8 cellular contexts compared by ENCODE assay signal in the genomic region with DNA sequence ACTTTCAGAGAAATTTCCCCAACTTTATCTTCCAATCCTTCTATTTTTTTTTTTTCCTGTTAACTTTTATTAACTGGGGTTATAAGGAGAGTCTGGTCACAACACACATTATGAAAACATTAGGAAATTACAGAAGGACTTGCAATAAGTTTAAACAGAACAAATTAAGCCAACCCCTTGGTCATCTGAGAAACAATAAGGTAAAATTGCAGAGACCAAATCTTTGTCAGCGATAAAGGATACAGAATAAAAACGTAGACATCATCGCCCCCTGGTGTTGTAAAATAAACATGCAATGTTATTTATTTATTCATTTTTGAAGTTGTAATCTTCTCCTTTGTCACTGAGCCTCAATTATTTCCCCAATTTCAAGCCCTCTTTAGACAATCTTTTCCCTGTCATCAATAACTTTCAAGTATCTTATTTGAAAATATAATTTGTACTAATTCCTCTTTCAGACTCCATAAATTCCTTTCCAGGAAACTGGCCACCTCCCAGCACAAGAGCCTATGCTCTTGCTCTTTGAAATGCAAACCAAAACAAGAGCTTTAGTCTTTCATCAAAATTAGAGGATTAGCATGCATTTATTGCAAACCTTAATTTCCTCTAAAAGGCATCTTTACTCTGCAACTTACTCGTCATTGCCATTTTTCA. TPM values are rescaled to one million over a fixed set of nuclear protein-coding genes. Genes with fewer than 3 reads are reported as not detected.
DNase-seq lines count a peak whose midpoint lies in the region; ATAC-seq and TF ChIP-seq lines count a peak whose summit lies in the region.

No MANE protein-coding gene starts in this region.

- H3K27ac Mint-ChIP-seq in GM23338: peak overlapping the region; percentile 26; the same call in 1 of the 2 replicates

- intact Hi-C loops in breast epithelium (cut with DNase I; ENCODE audit: low total_unique reads): no loop called here
- intact Hi-C loops in mucosa of descending colon (cut with DNase I, micrococcal nuclease): loop anchor here in 1 of 2 donors (5.0 kb wide), 1 partner anchor 148 kb away; no protein-coding TSS in a partner anchor
- intact Hi-C loops in sigmoid colon (cut with DNase I): loop anchor here (2.0 kb wide), 1 partner anchor 574 kb away; no protein-coding TSS in a partner anchor

- no peaks in the 10 kb centered on the region for H3K27me3 ChIP-seq in BE2C
- no peaks in the 10 kb centered on the region for H3K27me3 ChIP-seq in GM23338 (ENCODE audit: insufficient read depth)
- no peaks in the 10 kb centered on the region for H3K27me3 ChIP-seq in breast epithelium
- H3K27me3 ChIP-seq in sigmoid colon: no peaks in the 10 kb centered on the region

- H3K36me3 Mint-ChIP-seq in GM23338 (ENCODE audit: low read depth): peaks cover 5% of the 10 kb centered on the region; the same call in 2 of the 3 replicates

- TF ChIP-seq CTCF in BE2C (IDR thresholded peaks at IDR 0.05; ENCODE audit: low read depth, low read length): peak; percentile 35
- TF ChIP-seq CTCF in GM23338 (conservative IDR thresholded peaks at IDR 0.05; ENCODE audit: low read depth in 2 of 2): peak; percentile 65 to 86
- peak in 2 of 3 donors; percentile 58 to 62 for TF ChIP-seq CTCF in breast epithelium (IDR thresholded peaks at IDR 0.05)
- TF ChIP-seq CTCF in mucosa of descending colon (IDR thresholded peaks at IDR 0.05): peak; percentile 17
- TF ChIP-seq CTCF in sigmoid colon (IDR thresholded peaks at IDR 0.05): peak in 2 of 4 experiments; percentile 46 to 52

- DNase-seq in BE2C (no peak), GM23338 (ENCODE audit: low spot score) (peak; percentile 65), NCI-H345 (lab: John Stamatoyannopoulos, UW) (peak; percentile 53), breast epithelium (ENCODE audit: low spot score in 2 of 2) (no peak), mucosa of descending colon (peak in 1 of 3 donors; percentile 40), sigmoid colon (no peak)

- H3K27me3 Mint-ChIP-seq in GM23338 (ENCODE audit: insufficient read depth, low read depth, poor library complexity): peaks cover 4% of the 10 kb centered on the region

- WGBS in sigmoid colon, 2 donors: 23 to 26% methylated on average over 4 of the region's 4 CpGs

- H3K4me1 Mint-ChIP-seq in GM23338: peaks cover 7% of the 10 kb centered on the region

- H2AFZ ChIP-seq in GM23338: no peak overlapping the region

- ATAC-seq in GM23338: no peak; the same call in 2 of the 3 replicates
- peak; percentile 44 for ATAC-seq in mucosa of descending colon
- no peak for ATAC-seq in GM18520 (IDR thresholded peaks at IDR 0.05; ENCODE audit: unreplicated experiment)
- ATAC-seq in GM19463 (IDR thresholded peaks at IDR 0.05; ENCODE audit: unreplicated experiment): no peak

- H3K9me2 ChIP-seq in GM23338 (ENCODE audit: insufficient read depth): no peaks in the 10 kb centered on the region

- H3K4me1 ChIP-seq in BE2C (no peaks in the 10 kb centered on the region), GM23338 (ENCODE audit: insufficient read depth) (peaks cover 6% of the 10 kb centered on the region; the same call in 1 of the 2 replicates), breast epithelium (no peaks in the 10 kb centered on the region), mucosa of descending colon (ENCODE audit: low read depth) (no peaks in the 10 kb centered on the region), sigmoid colon (no peaks in the 10 kb centered on the region)

- no peak overlapping the region for H3K4me3 Mint-ChIP-seq in GM23338

- H3K4me3 ChIP-seq in BE2C (ENCODE audit: low read depth, low read length) (no peak overlapping the region), GM23338 (no peak overlapping the region), breast epithelium (no peak overlapping the region), mucosa of descending colon (no peak overlapping the region), sigmoid colon (no peak overlapping the region)

- H3K9me3 ChIP-seq in BE2C: no peaks in the 10 kb centered on the region
- H3K9me3 ChIP-seq in breast epithelium: no peaks in the 10 kb centered on the region
- peaks cover 1% of the 10 kb centered on the region for H3K9me3 ChIP-seq in mucosa of descending colon
- no peaks in the 10 kb centered on the region for H3K9me3 ChIP-seq in sigmoid colon

- H3K27ac ChIP-seq in GM23338 (ENCODE audit: low read depth) (no peak overlapping the region), breast epithelium (no peak overlapping the region), sigmoid colon (no peak overlapping the region)

- H3K9me3 Mint-ChIP-seq in GM23338: peaks cover 7% of the 10 kb centered on the region; the same call in 2 of the 3 replicates

- TF ChIP-seq EP300 in sigmoid colon (IDR thresholded peaks at IDR 0.05): no peak

- H3K36me3 ChIP-seq in BE2C (no peaks in the 10 kb centered on the region), GM23338 (ENCODE audit: insufficient read depth) (peaks cover 5% of the 10 kb centered on the region; the same call in 1 of the 2 replicates), breast epithelium (no peaks in the 10 kb centered on the region), mucosa of descending colon (ENCODE audit: low read depth) (no peaks in the 10 kb centered on the region), sigmoid colon (no peaks in the 10 kb centered on the region)

- H4K20me1 ChIP-seq in GM23338 (replicated peaks; ENCODE audit: insufficient read depth): no peaks in the 10 kb centered on the region

- no peak overlapping the region for H3K4me2 ChIP-seq in GM23338

- no peaks in the 10 kb centered on the region for H3K79me2 ChIP-seq in GM23338 (replicated peaks; ENCODE audit: insufficient read depth)

- TF ChIP-seq POLR2A in breast epithelium (IDR thresholded peaks at IDR 0.05) (no peak), sigmoid colon (IDR thresholded peaks at IDR 0.05) (no peak)

- no peaks in the 10 kb centered on the region for H3F3A ChIP-seq in GM23338 (replicated peaks; ENCODE audit: low read depth)

TF ChIP-seq in GM23338, 12 proteins besides CTCF, POLR2A, EP300 and RAD21 (continues in another document):
- TF ChIP-seq EZH2 (IDR thresholded peaks at IDR 0.05; ENCODE audit: low read depth, unreplicated experiment): no peak

RNA-seq across cellular contexts. Expression of gene G6PC2, which starts 19.5 kb away (rescaled TPM):
- polyA plus RNA-seq in BE2C (2012; ENCODE audit: insufficient read depth, insufficient read length, low read depth): not detected
- total RNA-seq in GM23338 (2014; rRNA removed; shearing (Covaris generic)): not detected in 2 replicates
- polyA plus RNA-seq in GM23338 (2016; fragmentation: Nextera tagmentation; extraction: Ambion mirVana) (not detected in 2 replicates), sigmoid colon (under 1 TPM in 2 of 3 donors, not detected in 1; 0.06 to 0.60 TPM)
- total RNA-seq in breast epithelium (not detected), mucosa of descending colon (not detected), sigmoid colon (not detected)

RNA-seq across cellular contexts. Expression of gene SPC25, which starts 30.4 kb away (rescaled TPM):
- polyA plus RNA-seq in BE2C (2012; ENCODE audit: insufficient read depth, insufficient read length, low read depth): 0.97 TPM
- 23.4 and 24.7 TPM in 2 replicates for total RNA-seq in GM23338 (2014; rRNA removed; shearing (Covaris generic))
- polyA plus RNA-seq in GM23338 (2016; fragmentation: Nextera tagmentation; extraction: Ambion mirVana): 61.9 and 72.7 TPM in 2 replicates
- 1 to 10 TPM in 2 of 3 donors, not detected in 1; 1.0 to 1.1 TPM for total RNA-seq in breast epithelium
- total RNA-seq in mucosa of descending colon: 1 to 10 TPM in 2 of 3 donors, under 1 TPM in 1; 0.66 to 6.7 (median 2.5) TPM
- under 1 TPM in 1 of 4 donors, not detected in 3; 0.54 TPM for total RNA-seq in sigmoid colon
- 1 to 10 TPM; 2.4 to 9.0 (median 8.7) TPM for polyA plus RNA-seq in sigmoid colon

Comparison
In these comparisons a context has a peak if more than half of its experiments do, and no peak if none do; other contexts are left out.
1. DNase-seq: peak in GM23338 (single experiment) and NCI-H345 (single experiment); none in BE2C (single experiment), breast epithelium (0 of 2) and sigmoid colon (single experiment).